Comparison of ENCODE assay signal across 8 cellular contexts in the genomic region with DNA sequence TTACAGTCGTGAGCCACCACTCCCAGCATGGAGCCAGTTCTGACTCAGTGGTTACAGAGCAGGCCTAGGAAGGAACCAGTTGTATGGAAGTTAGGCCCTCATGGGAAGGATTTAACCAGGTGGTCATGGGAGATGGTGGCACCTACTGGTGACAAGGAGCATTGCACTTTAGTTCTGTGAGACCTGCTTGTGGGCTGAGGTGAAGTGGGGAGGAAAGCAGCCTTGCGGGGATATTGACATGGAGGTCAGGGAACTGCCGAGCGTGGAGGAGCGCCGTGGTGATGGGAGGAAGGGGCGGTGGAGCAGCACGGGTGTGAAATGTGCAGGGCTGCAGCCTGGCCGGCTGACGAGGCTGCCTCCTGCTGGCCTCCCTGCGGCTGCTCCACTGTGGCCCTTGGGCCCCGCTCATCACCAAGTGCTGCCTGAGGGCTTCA.
DNase-seq lines count a peak whose midpoint lies in the region; ATAC-seq and TF ChIP-seq lines count a peak whose summit lies in the region.

No MANE protein-coding gene starts in this region.

- TF ChIP-seq CTCF in RWPE2 (IDR thresholded peaks at IDR 0.05; ENCODE audit: poor library complexity, severe bottlenecking) (peak; percentile 32), adrenal gland (IDR thresholded peaks at IDR 0.05) (peak; percentile 24 to 60 (median 54))

- intact Hi-C loops in adrenal gland (cut with DNase I) = no loop called here

- H3K9me3 ChIP-seq in RWPE2 (ENCODE audit: severe bottlenecking) (no peaks in the 10 kb centered on the region), adrenal gland (replicated peaks in 1 of 3) (no peaks in the 10 kb centered on the region)

- peak overlapping the region in 1 of 5 donors; percentile 9 for H3K4me3 Mint-ChIP-seq in immature natural killer cell
- H3K4me3 Mint-ChIP-seq in stimulated activated effector memory CD8-positive, alpha-beta T cell treated with anti-CD3 and anti-CD28 coated beads, Interleukin-12 subunit alpha, Interleukin-12 subunit beta, amount 100 ng/mL, for 72 hours = no peak overlapping the region

- TF ChIP-seq POLR2A in adrenal gland (IDR thresholded peaks at IDR 0.05) = no peak

- DNase-seq in ELR (ENCODE audit: low read depth) = peak; percentile 83
- no peak for DNase-seq in RWPE2 (ENCODE audit: low spot score)
- peak in 3 of 7 donors; percentile 13 to 55 (median 28) for DNase-seq in adrenal gland
- DNase-seq in immature natural killer cell = peak; percentile 52 to 53 (median 53)
- DNase-seq in stimulated activated effector memory CD8-positive, alpha-beta T cell treated with anti-CD3 and anti-CD28 coated beads, Interleukin-12 subunit alpha, Interleukin-12 subunit beta, amount 100 ng/mL, for 72 hours (ENCODE audit: low spot score in 2 of 2) = peak; percentile 30 to 70
- DNase-seq in middle frontal gyrus (ENCODE audit: extremely low spot score, low spot score) = no peak

- H3K4me1 ChIP-seq in RWPE2 (ENCODE audit: insufficient read depth, poor library complexity, severe bottlenecking) = no peaks in the 10 kb centered on the region
- H3K4me1 ChIP-seq in adrenal gland (replicated peaks in 1 of 2) = peaks cover 5 to 28% of the 10 kb centered on the region in 2 donors

- H3K4me1 Mint-ChIP-seq in immature natural killer cell = peaks cover 22 to 42% of the 10 kb centered on the region in 2 donors
- peaks cover 56% of the 10 kb centered on the region for H3K4me1 Mint-ChIP-seq in stimulated activated effector memory CD8-positive, alpha-beta T cell treated with anti-CD3 and anti-CD28 coated beads, Interleukin-12 subunit alpha, Interleukin-12 subunit beta, amount 100 ng/mL, for 72 hours

- peak overlapping the region in 2 of 6 donors; percentile 8 to 70 for H3K27ac Mint-ChIP-seq in immature natural killer cell
- no peak overlapping the region for H3K27ac Mint-ChIP-seq in stimulated activated effector memory CD8-positive, alpha-beta T cell treated with anti-CD3 and anti-CD28 coated beads, Interleukin-12 subunit alpha, Interleukin-12 subunit beta, amount 100 ng/mL, for 72 hours

- H3K27ac ChIP-seq in RWPE2 (ENCODE audit: poor library complexity, severe bottlenecking) (no peak overlapping the region), adrenal gland (no peak overlapping the region)

- H3K4me3 ChIP-seq in RWPE2 (ENCODE audit: severe bottlenecking) (no peak overlapping the region), adrenal gland (no peak overlapping the region)

- H3K9me3 Mint-ChIP-seq in immature natural killer cell = no peaks in the 10 kb centered on the region
- no peaks in the 10 kb centered on the region for H3K9me3 Mint-ChIP-seq in stimulated activated effector memory CD8-positive, alpha-beta T cell treated with anti-CD3 and anti-CD28 coated beads, Interleukin-12 subunit alpha, Interleukin-12 subunit beta, amount 100 ng/mL, for 72 hours

- H3K27me3 Mint-ChIP-seq in immature natural killer cell (ENCODE audit: low read depth in 3 of 3) = no peaks in the 10 kb centered on the region

- WGBS in adrenal gland, 4 donors = 86 to 89% (median 87%) methylated on average over 12 of the region's 12 CpGs

- H3K27me3 ChIP-seq in RWPE2 (ENCODE audit: insufficient read depth, poor library complexity, severe bottlenecking) (no peaks in the 10 kb centered on the region), adrenal gland (no peaks in the 10 kb centered on the region)

- H3K36me3 ChIP-seq in RWPE2 (ENCODE audit: low read depth) (no peaks in the 10 kb centered on the region), adrenal gland (replicated peaks in 1 of 2) (no peaks in the 10 kb centered on the region)

- H3K36me3 Mint-ChIP-seq in immature natural killer cell = no peaks in the 10 kb centered on the region
- no peaks in the 10 kb centered on the region for H3K36me3 Mint-ChIP-seq in stimulated activated effector memory CD8-positive, alpha-beta T cell treated with anti-CD3 and anti-CD28 coated beads, Interleukin-12 subunit alpha, Interleukin-12 subunit beta, amount 100 ng/mL, for 72 hours

- ATAC-seq in HG03175 (IDR thresholded peaks at IDR 0.05; ENCODE audit: unreplicated experiment) = peak; percentile 40
- ATAC-seq in RWPE2 (ENCODE audit: low read depth) = no peak
- peak; percentile 73 for ATAC-seq in stimulated activated effector memory CD8-positive, alpha-beta T cell treated with anti-CD3 and anti-CD28 coated beads, Interleukin-12 subunit alpha, Interleukin-12 subunit beta, amount 100 ng/mL, for 72 hours
- ATAC-seq in HG03460 (IDR thresholded peaks at IDR 0.05; ENCODE audit: unreplicated experiment) = no peak

Comparison
In these comparisons a context has a peak if more than half of its experiments do, and no peak if none do; other contexts are left out.
1. DNase-seq: peak in ELR (single experiment), immature natural killer cell (3 of 3) and stimulated activated effector memory CD8-positive, alpha-beta T cell treated with anti-CD3 and anti-CD28 coated beads, Interleukin-12 subunit alpha, Interleukin-12 subunit beta, amount 100 ng/mL, for 72 hours (2 of 2); none in RWPE2 (single experiment) and middle frontal gyrus (single experiment).
2. ATAC-seq: peak in HG03175 (single experiment) and stimulated activated effector memory CD8-positive, alpha-beta T cell treated with anti-CD3 and anti-CD28 coated beads, Interleukin-12 subunit alpha, Interleukin-12 subunit beta, amount 100 ng/mL, for 72 hours (single experiment); none in RWPE2 (single experiment) and HG03460 (single experiment).